ENCODE assay signal across 23 cellular contexts in the genomic region with DNA sequence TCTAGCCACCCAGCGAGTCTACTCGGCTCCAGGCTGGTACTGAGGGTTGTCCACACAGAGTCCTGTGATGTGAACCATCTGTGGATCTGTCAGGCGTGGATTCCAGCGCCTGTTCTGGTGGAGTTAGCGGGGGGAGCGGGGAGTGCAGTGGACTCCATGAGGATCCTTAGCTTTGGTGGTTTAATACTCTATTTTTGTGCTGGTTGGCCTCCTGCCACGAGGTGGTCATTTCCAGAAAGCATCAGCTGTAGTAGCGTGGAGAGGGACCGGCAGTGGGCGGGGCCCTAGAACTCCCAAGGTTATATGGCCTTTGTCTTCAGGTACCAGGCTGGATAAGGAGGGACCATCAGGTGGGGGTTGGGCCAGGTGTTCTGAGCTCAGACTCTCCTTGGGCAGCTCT.
"Had no signal": no experiment of that assay in that cellular context is flagged by ENCODE, and none has a peak within 500 bp of the region (broad histone marks: within the 10 kb centered on the region; RNA-seq: fewer than 3 reads in every experiment).

No MANE protein-coding gene starts in this region.

- H3K27ac ChIP-seq: hepatocyte, left ventricle myocardium inferior, ovary, right atrium auricular region, skin epidermis, stomach, testis, thyroid gland, transverse colon, upper lobe of right lung, uterus had no signal

- H3K4me1 ChIP-seq: left ventricle myocardium inferior, right atrium auricular region, stomach, testis, thyroid gland, transverse colon, upper lobe of right lung, uterus had no signal

- H3K9me3 ChIP-seq: ovary, testis, thyroid gland, transverse colon, uterus had no signal

- H3K36me3 ChIP-seq: left ventricle myocardium inferior, ovary, right atrium auricular region, stomach, thyroid gland, transverse colon, upper lobe of right lung, uterus had no signal

- H3K4me3 ChIP-seq: hepatocyte, left ventricle myocardium inferior, lung, mucosa of descending colon, ovary, right atrium auricular region, skin epidermis, stomach, testis, thyroid gland, transverse colon, upper lobe of right lung, uterus had no signal

- ATAC-seq: mucosa of descending colon; naive thymus-derived CD4-positive, alpha-beta T cell; natural killer cell treated with Interleukin-12 subunit alpha and Interleukin-12 subunit beta and Interleukin-15 and Interleukin-18, amount 100 ng/mL, for 72 hours; sciatic nerve; stimulated activated naive B cell treated with anti-CD40 and anti-IgM and Interleukin-4, amounts not matched to agents 10 μg/mL and 1 μg/mL and 100 μg/mL, for 72 hours; stimulated activated naive CD8-positive, alpha-beta T cell treated with anti-CD3 and anti-CD28 coated beads, Interleukin-15, Interleukin-2, amounts not matched to agents 100 U/mL and 50 U/mL, for 24 hours; upper lobe of right lung had no signal

- DNase-seq: left ventricle myocardium inferior; midbrain; mucosa of descending colon; naive thymus-derived CD4-positive, alpha-beta T cell; stimulated activated CD4-positive, alpha-beta T cell treated with anti-CD3 and anti-CD28 coated beads, Interleukin-12 subunit alpha, Interleukin-12 subunit beta, amount 100 ng/mL, for 4 hours; stimulated activated CD4-positive, alpha-beta T cell treated with anti-CD3 and anti-CD28 coated beads, Interleukin-15, amount 100 ng/mL, for 24 hours; stimulated activated CD4-positive, alpha-beta T cell treated with anti-CD3 and anti-CD28 coated beads, Interleukin-2, amount 100 ng/mL, for 24 hours; stimulated activated CD4-positive, alpha-beta T cell treated with anti-CD3 and anti-CD28 coated beads, Interleukin-4, amount 100 ng/mL, for 1 hour; stimulated activated naive B cell treated with anti-CD40 and anti-IgM and Interleukin-4, amounts not matched to agents 10 μg/mL and 1 μg/mL and 100 μg/mL, for 72 hours; stimulated activated naive CD8-positive, alpha-beta T cell treated with anti-CD3 and anti-CD28 coated beads, Interleukin-15, Interleukin-2, amounts not matched to agents 100 U/mL and 50 U/mL, for 24 hours; stomach; thyroid gland; transverse colon; upper lobe of right lung; uterus had no signal

- H2AFZ ChIP-seq: hepatocyte had no signal

- H3K27me3 ChIP-seq: hepatocyte, ovary, right atrium auricular region, stomach, testis, thyroid gland, transverse colon, upper lobe of right lung, uterus had no signal

- H3K4me2 ChIP-seq: hepatocyte had no signal

- H3K79me2 ChIP-seq: hepatocyte had no signal
